ENCODE assay signal across 22 cellular contexts in genomic region chr3:33885496-33885895, GRCh38.
DNase-seq lines count a peak whose midpoint lies in the region; ATAC-seq, FAIRE-seq and TF ChIP-seq lines count a peak whose summit lies in the region.
"Had no signal": no experiment of that assay in that cellular context is flagged by ENCODE, and none has a peak within 500 bp of the region (broad histone marks: within the 10 kb centered on the region; RNA-seq: fewer than 3 reads in every experiment).

No MANE protein-coding gene starts in this region.

- no peak for TF ChIP-seq RAD21 in H1 (IDR thresholded peaks at IDR 0.05 in 1 of 2, conservative IDR thresholded peaks at IDR 0.05 in 1 of 2; ENCODE audit: low read depth in 2 of 2, low read length in 2 of 2)

- H4K91ac ChIP-seq in H1 (replicated peaks; ENCODE audit: insufficient read length, low read length), result peak overlapping the region; percentile 2

- in situ Hi-C loops in transverse colon (cut with MboI; ENCODE audit: low pct_ligation_motif_present in 1 of 4, low pct_unique_long_range_greater_than_20kb in 1 of 4, low sequenced_read_pairs in 3 of 4), result loop anchor here in 3 of 4 donors (10.0 to 25.0 kb wide), 2 partner anchors 799 to 802 kb away; no protein-coding TSS in a partner anchor

- no peak for DNase-seq in stimulated activated naive CD8-positive, alpha-beta T cell treated with anti-CD3 and anti-CD28 coated beads, Interleukin-15, Interleukin-2, amounts not matched to agents 100 U/mL and 50 U/mL, for 24 hours
- DNase-seq in H1 (ENCODE audit: low read depth in 1 of 2, low spot score in 2 of 2), result no peak
- DNase-seq in stimulated activated effector memory CD8-positive, alpha-beta T cell treated with anti-CD3 and anti-CD28 coated beads, Interleukin-12 subunit alpha, Interleukin-12 subunit beta, amount 100 ng/mL, for 72 hours (ENCODE audit: low spot score in 2 of 2), result no peak
- no peak for DNase-seq in cerebellum (ENCODE audit: low spot score)
- no peak for DNase-seq in NCI-H1930 (lab: John Stamatoyannopoulos, UW)
- DNase-seq in transverse colon, result no peak
- DNase-seq: BE2C; EL; GF-D8; NCI-H1105; NCI-H146; NCI-H2029 treated with DMSO at 0.1 percent for 48 hours; NCI-H226; NCI-H524; NCI-H774; NK-92 treated with Interleukin-12 subunit alpha and Interleukin-12 subunit beta, amount 100 ng/mL, for 24 hours; SIG-M5; SK-N-SH had no signal

- H3K56ac ChIP-seq in H1 (replicated peaks; ENCODE audit: insufficient read length, low read depth, low read length), result no peak overlapping the region

- H3K9ac ChIP-seq in H1 (replicated peaks in 1 of 4; ENCODE audit: extremely low read depth in 1 of 4, low read depth in 3 of 4, low read length in 3 of 4), result no peak overlapping the region
- H3K9ac ChIP-seq: KMS-11, SK-N-SH had no signal

- no peak for ATAC-seq in stimulated activated naive CD8-positive, alpha-beta T cell treated with anti-CD3 and anti-CD28 coated beads, Interleukin-15, Interleukin-2, amounts not matched to agents 100 U/mL and 50 U/mL, for 24 hours
- peak; percentile 58 for ATAC-seq in stimulated activated effector memory CD8-positive, alpha-beta T cell treated with anti-CD3 and anti-CD28 coated beads, Interleukin-12 subunit alpha, Interleukin-12 subunit beta, amount 100 ng/mL, for 72 hours
- ATAC-seq: Panc1 had no signal

- H3K27ac Mint-ChIP-seq in stimulated activated naive CD8-positive, alpha-beta T cell treated with anti-CD3 and anti-CD28 coated beads, Interleukin-15, Interleukin-2, amounts not matched to agents 100 ng/mL and 50 ng/mL, for 24 hours, result peak overlapping the region; percentile 1
- no peak overlapping the region for H3K27ac Mint-ChIP-seq in stimulated activated effector memory CD8-positive, alpha-beta T cell treated with anti-CD3 and anti-CD28 coated beads, Interleukin-12 subunit alpha, Interleukin-12 subunit beta, amount 100 ng/mL, for 72 hours

- no peak overlapping the region for H4K5ac ChIP-seq in H1 (ENCODE audit: insufficient read length, low read depth, low read length)

- H2BK5ac ChIP-seq in H1 (ENCODE audit: low read depth, low read length), result no peak overlapping the region

- H3K4me2 ChIP-seq in H1 (ENCODE audit: insufficient read depth in 1 of 2, low read depth in 2 of 2, low read length in 2 of 2), result no peak overlapping the region
- H3K4me2 ChIP-seq: KMS-11, SK-N-SH had no signal

- H3K18ac ChIP-seq in H1 (ENCODE audit: extremely low read depth, low read length), result no peak overlapping the region

- H3K4me1 ChIP-seq in H1 (replicated peaks in 1 of 4; ENCODE audit: control insufficient read depth in 3 of 4, insufficient read depth in 4 of 4, low read length in 3 of 4) (peaks cover 0 to 8% (median 2%) of the 10 kb centered on the region in 4 experiments; a peak in 2 of 7 replicates), transverse colon (peaks cover 0 to 4% (median 2%) of the 10 kb centered on the region in 4 donors)
- H3K4me1 ChIP-seq: BE2C had no signal

- H3K23ac ChIP-seq in H1 (ENCODE audit: insufficient read length), result no peak overlapping the region

- H3K27me3 Mint-ChIP-seq in stimulated activated naive CD8-positive, alpha-beta T cell treated with anti-CD3 and anti-CD28 coated beads, Interleukin-15, Interleukin-2, amounts not matched to agents 100 ng/mL and 50 ng/mL, for 24 hours, result peaks cover 5% of the 10 kb centered on the region

- no peaks in the 10 kb centered on the region for H3K36me3 Mint-ChIP-seq in stimulated activated naive CD8-positive, alpha-beta T cell treated with anti-CD3 and anti-CD28 coated beads, Interleukin-15, Interleukin-2, amounts not matched to agents 100 ng/mL and 50 ng/mL, for 24 hours (ENCODE audit: low read depth)
- no peaks in the 10 kb centered on the region for H3K36me3 Mint-ChIP-seq in stimulated activated effector memory CD8-positive, alpha-beta T cell treated with anti-CD3 and anti-CD28 coated beads, Interleukin-12 subunit alpha, Interleukin-12 subunit beta, amount 100 ng/mL, for 72 hours

- H3K14ac ChIP-seq in H1 (ENCODE audit: insufficient read length), result no peak overlapping the region

- no peak overlapping the region for H3K4me3 Mint-ChIP-seq in stimulated activated naive CD8-positive, alpha-beta T cell treated with anti-CD3 and anti-CD28 coated beads, Interleukin-15, Interleukin-2, amounts not matched to agents 100 ng/mL and 50 ng/mL, for 24 hours
- no peak overlapping the region for H3K4me3 Mint-ChIP-seq in stimulated activated effector memory CD8-positive, alpha-beta T cell treated with anti-CD3 and anti-CD28 coated beads, Interleukin-12 subunit alpha, Interleukin-12 subunit beta, amount 100 ng/mL, for 72 hours

- POLR2A ChIA-PET in H1 (lab: Charles Lee; ENCODE audit: partially characterized antibody), result no interaction called here

- H3K36me3 ChIP-seq in H1 (ENCODE audit: control insufficient read depth in 2 of 4, insufficient read depth in 4 of 4, low read length in 3 of 4), result no peaks in the 10 kb centered on the region
- H3K36me3 ChIP-seq in transverse colon, result no peaks in the 10 kb centered on the region
- H3K36me3 ChIP-seq: BE2C had no signal

- no peak overlapping the region for H2BK15ac ChIP-seq in H1 (ENCODE audit: low read length)

- no peak for FAIRE-seq in H1 (lab: Jason Lieb, UNC)
- FAIRE-seq: GM19239 had no signal

- no peaks in the 10 kb centered on the region for H4K20me1 ChIP-seq in H1 (replicated peaks in 1 of 2; ENCODE audit: control insufficient read depth in 1 of 2, insufficient read depth in 2 of 2, low read length in 2 of 2)

- no peak overlapping the region for H4K8ac ChIP-seq in H1 (ENCODE audit: extremely low read depth, insufficient read depth, low read length)

- no peak overlapping the region for H2AFZ ChIP-seq in H1 (ENCODE audit: low read length)

- H3K9me3 ChIP-seq in H1 (ENCODE audit: insufficient read depth in 2 of 2, low read depth in 1 of 2, low read length in 1 of 2), result no peaks in the 10 kb centered on the region
- no peaks in the 10 kb centered on the region for H3K9me3 ChIP-seq in transverse colon
- H3K9me3 ChIP-seq: BE2C, SK-N-SH had no signal

- no peaks in the 10 kb centered on the region for H3K79me1 ChIP-seq in H1 (ENCODE audit: low read depth, low read length)

- no peak overlapping the region for H2BK12ac ChIP-seq in H1 (ENCODE audit: low read depth, low read length)

- H2BK20ac ChIP-seq in H1 (ENCODE audit: low read length), result 0 out of 2 replicates have a peak overlapping the region, but pooled peaks have one; percentile 49

- intact Hi-C loops in transverse colon (cut with DNase I; ENCODE audit: low total_unique reads), result loop anchor here (10.0 kb wide), 1 partner anchor 799 kb away; no protein-coding TSS in a partner anchor

- TF ChIP-seq POLR2A in H1 (IDR thresholded peaks at IDR 0.05; ENCODE audit: control extremely low read depth in 1 of 2, low read depth in 2 of 2, low read length in 2 of 2) (no peak), transverse colon (IDR thresholded peaks at IDR 0.05) (no peak)

- H3K4ac ChIP-seq in H1 (replicated peaks; ENCODE audit: insufficient read length, low read depth, low read length), result no peak overlapping the region

- no peak for TF ChIP-seq EP300 in H1 (IDR thresholded peaks at IDR 0.05; ENCODE audit: borderline replicate concordance in 1 of 2, low read depth in 2 of 2, low read length in 2 of 2)
- TF ChIP-seq EP300 in transverse colon (IDR thresholded peaks at IDR 0.05; ENCODE audit: low read depth), result no peak

- H3K27me3 ChIP-seq in H1 (replicated peaks in 1 of 4; ENCODE audit: control insufficient read depth in 3 of 4, extremely low read depth in 1 of 4, insufficient read depth in 3 of 4, low read length in 3 of 4) (no peaks in the 10 kb centered on the region), transverse colon (peaks cover 3% of the 10 kb centered on the region)
- H3K27me3 ChIP-seq: BE2C had no signal

- CTCF ChIA-PET in H1 (lab: Charles Lee; ENCODE audit: partially characterized antibody), result interaction anchor here (0.7 to 5.1 kb wide), 6 partner anchors 11 to 799 kb away, joined by 3 to 86 read pairs (median 5); no protein-coding TSS in a partner anchor

- H2AK5ac ChIP-seq in H1 (ENCODE audit: low read depth, low read length), result no peak overlapping the region; the same call in 1 of the 2 replicates

- peaks cover 5% of the 10 kb centered on the region for H3K4me1 Mint-ChIP-seq in stimulated activated naive CD8-positive, alpha-beta T cell treated with anti-CD3 and anti-CD28 coated beads, Interleukin-15, Interleukin-2, amounts not matched to agents 100 ng/mL and 50 ng/mL, for 24 hours (ENCODE audit: low read depth)
- peaks cover 12% of the 10 kb centered on the region for H3K4me1 Mint-ChIP-seq in stimulated activated effector memory CD8-positive, alpha-beta T cell treated with anti-CD3 and anti-CD28 coated beads, Interleukin-12 subunit alpha, Interleukin-12 subunit beta, amount 100 ng/mL, for 72 hours

- peaks cover 5% of the 10 kb centered on the region; the same call in 1 of the 2 replicates for H3K23me2 ChIP-seq in H1 (ENCODE audit: low read depth, low read length)

- H3K27ac ChIP-seq in H1 (ENCODE audit: low read depth, low read length), result no peak overlapping the region
- no peak overlapping the region for H3K27ac ChIP-seq in transverse colon
- H3K27ac ChIP-seq: KMS-11 had no signal

- no peak for TF ChIP-seq CTCF in H1 (IDR thresholded peaks at IDR 0.05; ENCODE audit: control extremely low read depth in 1 of 3, insufficient read depth in 1 of 3, low read depth in 1 of 3, low read length in 3 of 3)
- TF ChIP-seq CTCF in transverse colon (IDR thresholded peaks at IDR 0.05), result no peak

- H3K9me3 Mint-ChIP-seq in stimulated activated naive CD8-positive, alpha-beta T cell treated with anti-CD3 and anti-CD28 coated beads, Interleukin-15, Interleukin-2, amounts not matched to agents 100 ng/mL and 50 ng/mL, for 24 hours, result no peaks in the 10 kb centered on the region
- H3K9me3 Mint-ChIP-seq in stimulated activated effector memory CD8-positive, alpha-beta T cell treated with anti-CD3 and anti-CD28 coated beads, Interleukin-12 subunit alpha, Interleukin-12 subunit beta, amount 100 ng/mL, for 72 hours, result no peaks in the 10 kb centered on the region

- no peak overlapping the region for H3K4me3 ChIP-seq in H1 (ENCODE audit: extremely low read depth in 1 of 4, insufficient read depth in 2 of 4, low read depth in 3 of 4, low read length in 4 of 4)
- H3K4me3 ChIP-seq in transverse colon, result no peak overlapping the region

- no peak overlapping the region for H2BK120ac ChIP-seq in H1 (replicated peaks; ENCODE audit: low read depth, low read length)

- WGBS in H1 (ENCODE audit: extremely low coverage in 1 of 2, insufficient coverage in 1 of 2, insufficient read length in 1 of 2, insufficient replicate concordance in 2 of 2, low coverage in 1 of 2, low lambda C conversion rate in 2 of 2, missing lambda C conversion rate in 1 of 2), 2 experiments, result 63% methylated on average over 6 of the region's 6 CpGs; no CpG with 5 or more reads in 1 of the 2 experiments
- 71 to 85% methylated on average over 6 of the region's 6 CpGs for WGBS in transverse colon (ENCODE audit: low coverage in 1 of 2), 2 donors

- no peaks in the 10 kb centered on the region for H3K79me2 ChIP-seq in H1 (ENCODE audit: control insufficient read depth in 1 of 2, insufficient read depth in 2 of 2, low read length in 2 of 2)

TF ChIP-seq in H1, 55 proteins besides CTCF, POLR2A, EP300 and RAD21:
- TF ChIP-seq SP2 (IDR thresholded peaks at IDR 0.05; ENCODE audit: low read length) (no peak), SIRT6 (IDR thresholded peaks at IDR 0.05; ENCODE audit: low read length) (no peak), SIX5 (IDR thresholded peaks at IDR 0.05; ENCODE audit: low read depth, low read length) (no peak), MAFK (IDR thresholded peaks at IDR 0.05; ENCODE audit: low read depth, low read length) (no peak)
